ENCODE assay signal across 23 cellular contexts in the genomic region with DNA sequence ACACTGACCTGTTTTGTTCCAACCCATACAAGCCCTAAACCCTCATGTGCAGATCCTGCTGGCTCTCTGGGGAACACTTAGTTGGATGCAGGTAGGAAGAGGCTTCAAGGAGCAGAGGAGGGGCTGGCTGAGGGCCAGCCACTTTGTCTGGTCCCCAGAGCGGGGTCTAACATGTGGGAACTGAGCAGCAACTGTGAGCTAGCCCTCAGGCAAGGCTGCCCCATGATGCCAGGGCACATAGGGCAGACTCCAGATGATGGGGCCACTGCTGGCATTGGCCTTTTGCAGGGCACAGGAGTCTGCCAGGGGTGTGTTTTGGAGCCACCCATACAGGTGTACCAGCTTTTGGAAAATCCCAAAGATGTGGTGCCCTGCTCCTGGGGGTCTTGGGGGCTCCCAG.
DNase-seq lines count a peak whose midpoint lies in the region; ATAC-seq, FAIRE-seq and TF ChIP-seq lines count a peak whose summit lies in the region.
"Had no signal": no experiment of that assay in that cellular context is flagged by ENCODE, and none has a peak within 500 bp of the region (broad histone marks: within the 10 kb centered on the region; RNA-seq: fewer than 3 reads in every experiment).

No MANE protein-coding gene starts in this region.

- H3K79me2 ChIP-seq in osteoblast (ENCODE audit: insufficient read depth, low read length): peaks cover 95% of the 10 kb centered on the region

- H3K9me3 ChIP-seq in CD4-positive, CD25-positive, alpha-beta regulatory T cell (ENCODE audit: control insufficient read depth in 2 of 2, low read length in 2 of 2): no peaks in the 10 kb centered on the region
- H3K9me3 ChIP-seq in body of pancreas (no peaks in the 10 kb centered on the region), osteoblast (ENCODE audit: low read depth, low read length) (no peaks in the 10 kb centered on the region)
- H3K9me3 ChIP-seq: Caco-2, thoracic aorta had no signal

- no peaks in the 10 kb centered on the region for H3K9me3 Mint-ChIP-seq in CD4-positive, CD25-positive, alpha-beta regulatory T cell
- H3K9me3 Mint-ChIP-seq: activated T-helper 1 cell treated with anti-CD3 and anti-CD28 coated beads, Interleukin-12 subunit alpha, Interleukin-12 subunit beta, Interleukin-2, Interleukin-4 antibody, amounts not matched to agents 30 ng/mL and 10 ng/mL and 1 ng/mL, durations not matched to agents 14 hours and 24 hours and 36 hours; GM23338; stimulated activated naive B cell treated with anti-CD40 and anti-IgM and Interleukin-4, amounts not matched to agents 10 μg/mL and 1 μg/mL and 100 μg/mL, for 72 hours had no signal

- TF ChIP-seq CTCF in body of pancreas (IDR thresholded peaks at IDR 0.05) (no peak), osteoblast (IDR thresholded peaks at IDR 0.05; ENCODE audit: extremely low read depth, low read depth, low read length) (no peak)

- H2AFZ ChIP-seq in osteoblast (ENCODE audit: low read length): no peak overlapping the region
- H2AFZ ChIP-seq: GM23338 had no signal

- no peak for FAIRE-seq in urothelium cell line (lab: Jason Lieb, UNC)
- FAIRE-seq: islet of Langerhans, small intestine had no signal

- H4K20me1 ChIP-seq in osteoblast (ENCODE audit: insufficient read depth, low read length): peaks cover 59% of the 10 kb centered on the region

- H3K4me3 ChIP-seq in CD4-positive, CD25-positive, alpha-beta regulatory T cell (ENCODE audit: low read depth, low read length): no peak overlapping the region
- H3K4me3 ChIP-seq in body of pancreas (no peak overlapping the region), osteoblast (ENCODE audit: insufficient read depth, low read length) (no peak overlapping the region)
- H3K4me3 ChIP-seq: GM23338, thoracic aorta had no signal

- H3K27me3 ChIP-seq in CD4-positive, CD25-positive, alpha-beta regulatory T cell (ENCODE audit: control insufficient read depth, insufficient read depth, low read length): no peaks in the 10 kb centered on the region
- no peaks in the 10 kb centered on the region for H3K27me3 ChIP-seq in body of pancreas
- no peaks in the 10 kb centered on the region for H3K27me3 ChIP-seq in osteoblast (ENCODE audit: insufficient read depth, low read length)
- H3K27me3 ChIP-seq: foreskin keratinocyte had no signal

- H3K27ac Mint-ChIP-seq in CD4-positive, CD25-positive, alpha-beta regulatory T cell: peak overlapping the region in 2 of 3 donors; percentile 13 to 90
- H3K27ac Mint-ChIP-seq: activated T-helper 1 cell treated with anti-CD3 and anti-CD28 coated beads, Interleukin-12 subunit alpha, Interleukin-12 subunit beta, Interleukin-2, Interleukin-4 antibody, amounts not matched to agents 30 ng/mL and 10 ng/mL and 1 ng/mL, durations not matched to agents 14 hours and 24 hours and 36 hours; GM23338; stimulated activated naive B cell treated with anti-CD40 and anti-IgM and Interleukin-4, amounts not matched to agents 10 μg/mL and 1 μg/mL and 100 μg/mL, for 72 hours had no signal

- no peaks in the 10 kb centered on the region for H3K27me3 Mint-ChIP-seq in CD4-positive, CD25-positive, alpha-beta regulatory T cell
- H3K27me3 Mint-ChIP-seq: stimulated activated naive B cell treated with anti-CD40 and anti-IgM and Interleukin-4, amounts not matched to agents 10 μg/mL and 1 μg/mL and 100 μg/mL, for 72 hours had no signal

- H3K4me1 ChIP-seq in CD4-positive, CD25-positive, alpha-beta regulatory T cell (ENCODE audit: control insufficient read depth, insufficient read depth, low read length, poor library complexity, severe bottlenecking): no peaks in the 10 kb centered on the region
- H3K4me1 ChIP-seq in body of pancreas (peaks cover 77% of the 10 kb centered on the region), osteoblast (ENCODE audit: insufficient read depth, low read length) (no peaks in the 10 kb centered on the region)
- H3K4me1 ChIP-seq: foreskin keratinocyte had no signal

- intact Hi-C loops in body of pancreas (cut with DNase I): no loop called here

- no peak for TF ChIP-seq POLR2A in body of pancreas (IDR thresholded peaks at IDR 0.05)

- H3K4me2 ChIP-seq in osteoblast (ENCODE audit: insufficient read depth, low read length): no peak overlapping the region
- H3K4me2 ChIP-seq: GM23338 had no signal

- no peak overlapping the region for H3K27ac ChIP-seq in CD4-positive, CD25-positive, alpha-beta regulatory T cell (ENCODE audit: insufficient read depth, low read length, poor library complexity, severe bottlenecking)
- peak overlapping the region in 3 of 4 donors; percentile 66 to 72 (median 67) for H3K27ac ChIP-seq in body of pancreas
- no peak overlapping the region for H3K27ac ChIP-seq in osteoblast (ENCODE audit: low read depth, low read length)
- H3K27ac ChIP-seq: foreskin keratinocyte, thoracic aorta had no signal

- H3K4me3 Mint-ChIP-seq in CD4-positive, CD25-positive, alpha-beta regulatory T cell: no peak overlapping the region
- H3K4me3 Mint-ChIP-seq: activated T-helper 1 cell treated with anti-CD3 and anti-CD28 coated beads, Interleukin-12 subunit alpha, Interleukin-12 subunit beta, Interleukin-2, Interleukin-4 antibody, amounts not matched to agents 30 ng/mL and 10 ng/mL and 1 ng/mL, durations not matched to agents 14 hours and 24 hours and 36 hours; GM23338; stimulated activated naive B cell treated with anti-CD40 and anti-IgM and Interleukin-4, amounts not matched to agents 10 μg/mL and 1 μg/mL and 100 μg/mL, for 72 hours had no signal

- WGBS in body of pancreas, 2 donors: 42 to 78% methylated on average over 1 of the region's 1 CpG

- H3K36me3 ChIP-seq in CD4-positive, CD25-positive, alpha-beta regulatory T cell (ENCODE audit: control insufficient read depth, insufficient read depth, low read length): peaks cover 2% of the 10 kb centered on the region
- H3K36me3 ChIP-seq in body of pancreas (replicated peaks in 1 of 2; ENCODE audit: insufficient read depth in 1 of 2, low read depth in 2 of 2) (no peaks in the 10 kb centered on the region), osteoblast (ENCODE audit: insufficient read depth, low read length) (no peaks in the 10 kb centered on the region)
- H3K36me3 ChIP-seq: thoracic aorta had no signal

- peaks cover 5 to 65% (median 31%) of the 10 kb centered on the region in 4 donors for H3K4me1 Mint-ChIP-seq in CD4-positive, CD25-positive, alpha-beta regulatory T cell

- DNase-seq in CD4-positive, CD25-positive, alpha-beta regulatory T cell: no peak
- DNase-seq in DMS79 treated with DMSO at 0.1 percent for 48 hours (lab: John Stamatoyannopoulos, UW) (peak; percentile 29), body of pancreas (no peak), osteoblast (ENCODE audit: insufficient read length, low spot score, missing footprints) (peak; percentile 73), NCI-H2029 (lab: John Stamatoyannopoulos, UW) (no peak), urothelium cell line (ENCODE audit: low spot score) (no peak)
- DNase-seq: activated CD4-positive, CD25-positive, alpha-beta regulatory T cell treated with anti-CD3 and anti-CD28 coated beads, Interleukin-2, amount 50 U/mL, for 72 hours; Caco-2; effector CD8-positive, alpha-beta T cell; foreskin keratinocyte; hippocampal formation; NCI-H1048; NCI-H2029 treated with DMSO at 0.1 percent for 48 hours; NCI-H524; nucleus accumbens; stimulated activated CD4-positive, alpha-beta T cell treated with anti-CD3 and anti-CD28 coated beads, Interleukin-2, amount 100 ng/mL, for 24 hours; stimulated activated naive B cell treated with anti-CD40 and anti-IgM and Interleukin-4, amounts not matched to agents 10 μg/mL and 1 μg/mL and 100 μg/mL, for 72 hours had no signal

- ATAC-seq in CD4-positive, CD25-positive, alpha-beta regulatory T cell (ENCODE audit: low read depth in 2 of 2): no peak
- ATAC-seq in body of pancreas (no peak), HG02840 (IDR thresholded peaks at IDR 0.05; ENCODE audit: low FRiP score, unreplicated experiment) (no peak)
- ATAC-seq: foreskin keratinocyte; GM23338; stimulated activated naive B cell treated with anti-CD40 and anti-IgM and Interleukin-4, amounts not matched to agents 10 μg/mL and 1 μg/mL and 100 μg/mL, for 72 hours had no signal

- H3K36me3 Mint-ChIP-seq in CD4-positive, CD25-positive, alpha-beta regulatory T cell: no peaks in the 10 kb centered on the region

Comparison
In these comparisons a context has a peak if more than half of its experiments do, and no peak if none do; other contexts are left out.
1. DNase-seq: peak in DMS79 treated with DMSO at 0.1 percent for 48 hours (single experiment) and osteoblast (single experiment); none in CD4-positive, CD25-positive, alpha-beta regulatory T cell (0 of 3), body of pancreas (0 of 4), NCI-H2029 (single experiment) and urothelium cell line (single experiment).
2. H3K27ac ChIP-seq: peak in body of pancreas (3 of 4); none in CD4-positive, CD25-positive, alpha-beta regulatory T cell (single experiment) and osteoblast (single experiment).